Comparison of ENCODE assay signal across 9 cellular contexts in genomic region chr5:129771058-129771838, GRCh38. TPM values are rescaled to one million over a fixed set of nuclear protein-coding genes. Genes with fewer than 3 reads are reported as not detected.
DNase-seq lines count a peak whose midpoint lies in the region; ATAC-seq and TF ChIP-seq lines count a peak whose summit lies in the region.
"Had no signal": no experiment of that assay in that cellular context is flagged by ENCODE, and none has a peak within 500 bp of the region (broad histone marks: within the 10 kb centered on the region; RNA-seq: fewer than 3 reads in every experiment).

No MANE protein-coding gene starts in this region.

- ATAC-seq in GM21825 (IDR thresholded peaks at IDR 0.05; ENCODE audit: unreplicated experiment) (peak; percentile 63), T-cell (replicated peaks in 1 of 4) (peak in 3 of 4 experiments; percentile 53 to 58 (median 54))

- H3K4me3 ChIP-seq in breast epithelium: no peak overlapping the region

- CTCF ChIA-PET in T-cell (lab: Charles Lee): interaction anchor here (0.5 to 3.0 kb wide), 17 partner anchors 8 to 1341 kb away, joined by 3 to 15 read pairs (median 4); no protein-coding TSS in a partner anchor

- H3K4me1 Mint-ChIP-seq in T-cell: peaks cover 0 to 2% (median 2%) of the 10 kb centered on the region in 3 donors

- intact Hi-C loops in breast epithelium (cut with DNase I; ENCODE audit: low total_unique reads): no loop called here

- H3K36me3 Mint-ChIP-seq in T-cell: no peaks in the 10 kb centered on the region

- H3K27ac ChIP-seq in breast epithelium: no peak overlapping the region

- H3K27ac Mint-ChIP-seq in T-cell: no peak overlapping the region

- no peaks in the 10 kb centered on the region for H3K27me3 ChIP-seq in breast epithelium

- no peak for TF ChIP-seq POLR2A in breast epithelium (IDR thresholded peaks at IDR 0.05)

- DNase-seq in NCI-H2196 (lab: John Stamatoyannopoulos, UW; ENCODE audit: unreplicated experiment) (peak; percentile 41), NCI-H2196 treated with DMSO at 0.1 percent for 48 hours (lab: John Stamatoyannopoulos, UW; ENCODE audit: unreplicated experiment) (no peak), T-cell (peak in 28 of 34 experiments; percentile 3 to 38 (median 22)), breast epithelium (ENCODE audit: low spot score in 2 of 2) (no peak), kidney glomerular epithelial cell (lab: John Stamatoyannopoulos, UW) (peak; percentile 33)
- DNase-seq in stimulated activated CD4-positive, alpha-beta T cell treated with anti-CD3 and anti-CD28 coated beads, TNF-alpha, amount 100 ng/mL, for 4 hours (ENCODE audit: low read depth in 3 of 3): peak in 2 of 3 experiments; percentile 1 to 15

- H3K9me3 Mint-ChIP-seq in T-cell: no peaks in the 10 kb centered on the region

- POLR2A ChIA-PET in T-cell (lab: Charles Lee): interaction anchor here in 1 of 2 donors (0.6 kb wide), 1 partner anchor 9 kb away, joined by 3 read pairs; no protein-coding TSS in a partner anchor

- no peaks in the 10 kb centered on the region for H3K9me3 ChIP-seq in breast epithelium

- TF ChIP-seq CTCF in LNCAP (IDR thresholded peaks at IDR 0.05) (peak; percentile 85), breast epithelium (IDR thresholded peaks at IDR 0.05) (peak in 2 of 3 donors; percentile 49 to 51)

- no peak overlapping the region for H3K4me3 Mint-ChIP-seq in T-cell

- H3K36me3 ChIP-seq in breast epithelium: no peaks in the 10 kb centered on the region

- H3K4me1 ChIP-seq in breast epithelium: no peaks in the 10 kb centered on the region

- peaks cover 0 to 4% of the 10 kb centered on the region in 2 donors for H3K27me3 Mint-ChIP-seq in T-cell

RNA-seq across cellular contexts. Expression of gene MINAR2, which starts 23.4 kb away (rescaled TPM):
- total RNA-seq in T-cell (not detected), breast epithelium (not detected)
- total RNA-seq: pulmonary artery endothelial cell had no signal

Comparison
In these comparisons a context has a peak if more than half of its experiments do, and no peak if none do; other contexts are left out.
1. DNase-seq: peak in NCI-H2196 (single experiment), T-cell (28 of 34), kidney glomerular epithelial cell (single experiment) and stimulated activated CD4-positive, alpha-beta T cell treated with anti-CD3 and anti-CD28 coated beads, TNF-alpha, amount 100 ng/mL, for 4 hours (2 of 3); none in NCI-H2196 treated with DMSO at 0.1 percent for 48 hours (single experiment) and breast epithelium (0 of 2).